Comparison of ENCODE assay signal across 8 cellular contexts in genomic region chr11:2399488-2400068, GRCh38. TPM values are rescaled to one million over a fixed set of nuclear protein-coding genes. Genes with fewer than 3 reads are reported as not detected.
DNase-seq lines count a peak whose midpoint lies in the region; ATAC-seq and TF ChIP-seq lines count a peak whose summit lies in the region.

No MANE protein-coding gene starts in this region.

- no peaks in the 10 kb centered on the region for H4K20me1 ChIP-seq in PC-9 (ENCODE audit: insufficient read depth)

- peaks cover 19% of the 10 kb centered on the region for H3K79me2 ChIP-seq in PC-9 (ENCODE audit: low read depth)

- H3K9me3 ChIP-seq in PC-9 (ENCODE audit: insufficient read depth, low read depth), result no peaks in the 10 kb centered on the region
- no peaks in the 10 kb centered on the region for H3K9me3 ChIP-seq in mucosa of stomach (ENCODE audit: control insufficient read depth, low read length)

- H3K4me1 ChIP-seq in PC-9 (replicated peaks; ENCODE audit: insufficient read depth) (no peaks in the 10 kb centered on the region), mucosa of stomach (ENCODE audit: control insufficient read depth, insufficient read depth, low read length) (peaks cover 22% of the 10 kb centered on the region)

- POLR2A ChIA-PET in PC-9 (lab: Charles Lee; ENCODE audit: unreplicated experiment), result no interaction called here

- CTCF ChIA-PET in PC-9 (lab: Charles Lee), result no interaction called here

- TSS peak; percentile 80 for BruUV-seq in PC-9 (replicated peaks; lab: Mats Ljungman, UMichigan)

- H3K9ac ChIP-seq in mucosa of stomach (ENCODE audit: low read length), result peak overlapping the region; percentile 97

- ATAC-seq in GM19438 (IDR thresholded peaks at IDR 0.05; ENCODE audit: low read depth, unreplicated experiment) (peak; percentile 1), GM18909 (IDR thresholded peaks at IDR 0.05; ENCODE audit: poor library complexity, unreplicated experiment) (no peak)

- peaks cover 10% of the 10 kb centered on the region; the same call in 1 of the 2 replicates for H3F3A ChIP-seq in PC-9 (ENCODE audit: insufficient read depth, low read depth)

- intact Hi-C loops in PC-9 (cut with micrococcal nuclease; ENCODE audit: unreplicated experiment), result loop anchor here (1.0 to 5.0 kb wide), 3 partner anchors 21 to 202 kb away; no protein-coding TSS in a partner anchor

- H3K36me3 ChIP-seq in PC-9 (ENCODE audit: low read depth), result no peaks in the 10 kb centered on the region
- H3K36me3 ChIP-seq in mucosa of stomach (ENCODE audit: control insufficient read depth, insufficient read depth, low read length), result no peaks in the 10 kb centered on the region

- DNase-seq in AG09309 (ENCODE audit: low read depth), result no peak
- peak in 1 of 2 experiments; percentile 22 for DNase-seq in PC-9
- DNase-seq in coronary artery (ENCODE audit: low spot score), result peak; percentile 89
- DNase-seq in GM19240 (ENCODE audit: insufficient read length, low spot score), result no peak
- no peak for DNase-seq in NAMALWA (ENCODE audit: low spot score)

- TF ChIP-seq CTCF in AG09309 (IDR thresholded peaks at IDR 0.05; ENCODE audit: control insufficient read depth, insufficient read depth, low read depth, low read length, missing control alignments) (no peak), PC-9 (conservative IDR thresholded peaks at IDR 0.05) (no peak), coronary artery (IDR thresholded peaks at IDR 0.05) (no peak)

- H3K4me2 ChIP-seq in PC-9, result peak overlapping the region; percentile 81

- H3K4me3 ChIP-seq in AG09309 (ENCODE audit: control insufficient read depth, low read depth, low read length) (peak overlapping the region; percentile 91), PC-9 (peak overlapping the region; percentile 71), coronary artery (peak overlapping the region; percentile 82), mucosa of stomach (ENCODE audit: low read length) (peak overlapping the region; percentile 75)

- H3K27ac ChIP-seq in PC-9 (peak overlapping the region; percentile 62), coronary artery (peak overlapping the region; percentile 99)

- peak overlapping the region; percentile 78 for H2AFZ ChIP-seq in PC-9

- H3K27me3 ChIP-seq in PC-9 (ENCODE audit: insufficient read depth, low read depth) (no peaks in the 10 kb centered on the region), mucosa of stomach (ENCODE audit: control insufficient read depth, insufficient read depth, low read length) (no peaks in the 10 kb centered on the region)

- H3K9me2 ChIP-seq in PC-9 (ENCODE audit: insufficient read depth), result no peaks in the 10 kb centered on the region

RNA-seq across cellular contexts. Expression of gene TSSC4, which starts 1.0 kb away (rescaled TPM):
- total RNA-seq in PC-9 (2021), result 35.6 and 49.3 TPM in 2 replicates

RNA-seq across cellular contexts. Expression of gene CD81, which starts 22.5 kb away (rescaled TPM):
- total RNA-seq in PC-9 (2021), result 180 and 231 TPM in 2 replicates

RNA-seq across cellular contexts. Expression of gene TRPM5, which starts 44.7 kb away (rescaled TPM):
- not detected in 2 replicates for total RNA-seq in PC-9 (2021)

RNA-seq across cellular contexts. Expression of gene KCNQ1, which starts 45.2 kb away (rescaled TPM):
- total RNA-seq in PC-9 (2021), result 0.55 TPM in 1 of 2 replicates, not detected in the other
